In genomic region chrX:40158036-40158706, GRCh38 we compare ENCODE assay signal across 9 cellular contexts.
A peak's percentile ranks its signal among the peaks of the same experiment; 100 is the strongest.
DNase-seq lines count a peak whose midpoint lies in the region; ATAC-seq and TF ChIP-seq lines count a peak whose summit lies in the region.
"Had no signal": no experiment of that assay in that cellular context is flagged by ENCODE, and none has a peak within 500 bp of the region (broad histone marks: within the 10 kb centered on the region; RNA-seq: fewer than 3 reads in every experiment).

No MANE protein-coding gene starts in this region.

- H3K9me3 ChIP-seq in fibroblast of lung (ENCODE audit: control insufficient read depth, insufficient read depth, low read depth, low read length) = no peaks in the 10 kb centered on the region

- no peaks in the 10 kb centered on the region for H3K36me3 Mint-ChIP-seq in natural killer cell treated with Interleukin-12 subunit alpha and Interleukin-12 subunit beta and Interleukin-15 and Interleukin-18, amount 100 ng/mL, for 72 hours

- H3K79me2 ChIP-seq in fibroblast of lung (ENCODE audit: control insufficient read depth, insufficient read depth, low read length) = no peaks in the 10 kb centered on the region

- H3K4me3 ChIP-seq in WI38 (ENCODE audit: low read depth, low read length) = peak overlapping the region; percentile 49
- H3K4me3 ChIP-seq in fibroblast of lung (replicated peaks in 1 of 4; ENCODE audit: control extremely low read depth in 1 of 4, insufficient read depth in 1 of 4, low read depth in 3 of 4, low read length in 4 of 4) = peak overlapping the region; percentile 23 to 53 (median 36)

- no peaks in the 10 kb centered on the region for H3K36me3 ChIP-seq in fibroblast of lung (ENCODE audit: control insufficient read depth, insufficient read depth, low read length)

- H3K27ac ChIP-seq in fibroblast of lung (ENCODE audit: insufficient read depth, low read length) = no peak overlapping the region
- H3K27ac ChIP-seq: KMS-11 had no signal

- peaks cover 3% of the 10 kb centered on the region for H3K27me3 ChIP-seq in fibroblast of lung (ENCODE audit: control insufficient read depth, insufficient read depth, low read length)

- H3K9me3 Mint-ChIP-seq in natural killer cell treated with Interleukin-12 subunit alpha and Interleukin-12 subunit beta and Interleukin-15 and Interleukin-18, amount 100 ng/mL, for 72 hours = no peaks in the 10 kb centered on the region

- H4K20me1 ChIP-seq in fibroblast of lung (ENCODE audit: control insufficient read depth, extremely low read depth, insufficient read depth, low read length) = no peaks in the 10 kb centered on the region

- peak; percentile 62 for DNase-seq in AG08395 (ENCODE audit: low spot score)
- DNase-seq in fibroblast of lung (ENCODE audit: low read depth in 2 of 2) = no peak
- DNase-seq in natural killer cell treated with Interleukin-12 subunit alpha and Interleukin-12 subunit beta and Interleukin-15 and Interleukin-18, amount 100 ng/mL, for 72 hours (ENCODE audit: low spot score) = peak; percentile 65
- no peak for DNase-seq in mesenteric fat pad (ENCODE audit: low spot score)
- no peak for DNase-seq in GM19238 (ENCODE audit: insufficient read length, low spot score)

- peak; percentile 72 to 73 for ATAC-seq in natural killer cell treated with Interleukin-12 subunit alpha and Interleukin-12 subunit beta and Interleukin-15 and Interleukin-18, amount 100 ng/mL, for 72 hours
- ATAC-seq in GM19395 (IDR thresholded peaks at IDR 0.05; ENCODE audit: unreplicated experiment) = no peak

- peaks cover under 1% of the 10 kb centered on the region for H3K4me1 ChIP-seq in fibroblast of lung (ENCODE audit: control insufficient read depth, extremely low read depth, insufficient read depth, low read length)

- H3K4me2 ChIP-seq in fibroblast of lung (ENCODE audit: extremely low read depth, insufficient read depth, low read length) = peak overlapping the region; percentile 79
- H3K4me2 ChIP-seq: KMS-11 had no signal

- TF ChIP-seq CTCF in GM12872 (IDR thresholded peaks at IDR 0.05; ENCODE audit: insufficient read depth, low read depth, low read length) (peak; percentile 38; the same call in 1 of the 3 replicates), WI38 (IDR thresholded peaks at IDR 0.05; ENCODE audit: low read depth, low read length) (peak; percentile 12; the same call in 1 of the 2 replicates), fibroblast of lung (conservative IDR thresholded peaks at IDR 0.05 in 1 of 2, IDR thresholded peaks at IDR 0.05 in 1 of 2; ENCODE audit: low read depth in 1 of 2, low read length in 2 of 2) (peak in 1 of 2 donors; percentile 8)

- H2AFZ ChIP-seq in fibroblast of lung (ENCODE audit: low read length) = peak overlapping the region; percentile 29

- no peak overlapping the region for H3K27ac Mint-ChIP-seq in natural killer cell treated with Interleukin-12 subunit alpha and Interleukin-12 subunit beta and Interleukin-15 and Interleukin-18, amount 100 ng/mL, for 72 hours

- H3K4me3 Mint-ChIP-seq in natural killer cell treated with Interleukin-12 subunit alpha and Interleukin-12 subunit beta and Interleukin-15 and Interleukin-18, amount 100 ng/mL, for 72 hours = peak overlapping the region; percentile 44

- peak overlapping the region; percentile 58 for H3K9ac ChIP-seq in fibroblast of lung (ENCODE audit: insufficient read depth, low read length)
- H3K9ac ChIP-seq: KMS-11 had no signal

- H3K27me3 Mint-ChIP-seq in natural killer cell treated with Interleukin-12 subunit alpha and Interleukin-12 subunit beta and Interleukin-15 and Interleukin-18, amount 100 ng/mL, for 72 hours = peaks cover 0 to 10% of the 10 kb centered on the region in 2 donors

- H3K4me1 Mint-ChIP-seq in natural killer cell treated with Interleukin-12 subunit alpha and Interleukin-12 subunit beta and Interleukin-15 and Interleukin-18, amount 100 ng/mL, for 72 hours (ENCODE audit: low read depth in 2 of 2) = peaks cover 0 to 12% of the 10 kb centered on the region in 2 donors

Comparison
In these comparisons a context has a peak if more than half of its experiments do, and no peak if none do; other contexts are left out.
1. DNase-seq: peak in AG08395 (single experiment) and natural killer cell treated with Interleukin-12 subunit alpha and Interleukin-12 subunit beta and Interleukin-15 and Interleukin-18, amount 100 ng/mL, for 72 hours (single experiment); none in fibroblast of lung (0 of 2), mesenteric fat pad (single experiment) and GM19238 (single experiment).